ENCODE assay signal across 8 cellular contexts in genomic region chr1:175145899-175146298, GRCh38.
"Had no signal": no experiment of that assay in that cellular context is flagged by ENCODE, and none has a peak within 500 bp of the region (broad histone marks: within the 10 kb centered on the region; RNA-seq: fewer than 3 reads in every experiment).

No MANE protein-coding gene starts in this region.

- H3K36me3 Mint-ChIP-seq: activated naive CD4-positive, alpha-beta T cell treated with anti-CD3 and anti-CD28 coated beads, Interleukin-2, amount 50 U/mL, for 72 hours; brain; naive B cell had no signal

- H3K27ac ChIP-seq: lower lobe of right lung, vagina had no signal

- H3K4me1 ChIP-seq: lower lobe of right lung, vagina had no signal

- H3K4me3 ChIP-seq: lower lobe of right lung, vagina had no signal

- H3K9me3 Mint-ChIP-seq: activated naive CD4-positive, alpha-beta T cell treated with anti-CD3 and anti-CD28 coated beads, Interleukin-2, amount 50 U/mL, for 72 hours; activated T-cell treated with anti-CD3 and anti-CD28 coated beads, Interleukin-2, amount 50 U/mL, for 24 hours; brain; dendritic cell treated with granulocyte-macrophage colony-stimulating factor and Interleukin-4, amounts not matched to agents 40 ng/mL and 50 ng/mL, for 4 days had no signal

- H3K27me3 ChIP-seq: vagina had no signal

- DNase-seq: cerebellar nuclear complex had no signal

- H3K27ac Mint-ChIP-seq: activated naive CD4-positive, alpha-beta T cell treated with anti-CD3 and anti-CD28 coated beads, Interleukin-2, amount 50 U/mL, for 72 hours; activated T-cell treated with anti-CD3 and anti-CD28 coated beads, Interleukin-2, amount 50 U/mL, for 24 hours; dendritic cell treated with granulocyte-macrophage colony-stimulating factor and Interleukin-4, amounts not matched to agents 40 ng/mL and 50 ng/mL, for 4 days; naive B cell had no signal

- H3K4me3 Mint-ChIP-seq: activated T-cell treated with anti-CD3 and anti-CD28 coated beads, Interleukin-2, amount 50 U/mL, for 24 hours; dendritic cell treated with granulocyte-macrophage colony-stimulating factor and Interleukin-4, amounts not matched to agents 40 ng/mL and 50 ng/mL, for 4 days had no signal

- H3K36me3 ChIP-seq: lower lobe of right lung, vagina had no signal

- H3K9me3 ChIP-seq: lower lobe of right lung, vagina had no signal
